29 cellular contexts compared by ENCODE assay signal in genomic region chr5:57405984-57406383, GRCh38.
DNase-seq lines count a peak whose midpoint lies in the region; ATAC-seq and TF ChIP-seq lines count a peak whose summit lies in the region.
"Had no signal": no experiment of that assay in that cellular context is flagged by ENCODE, and none has a peak within 500 bp of the region (broad histone marks: within the 10 kb centered on the region; RNA-seq: fewer than 3 reads in every experiment).

No MANE protein-coding gene starts in this region.

- H3K4me1 ChIP-seq in body of pancreas: peaks cover 26% of the 10 kb centered on the region
- H3K4me1 ChIP-seq: SJCRH30 had no signal

- TF ChIP-seq POLR2A in body of pancreas (IDR thresholded peaks at IDR 0.05): no peak

- no peak overlapping the region for H3K27ac ChIP-seq in body of pancreas
- H3K27ac ChIP-seq: C4-2B, hepatocyte, lower lobe of right lung, SJCRH30 had no signal

- ATAC-seq in Right ventricle myocardium inferior (peak; percentile 81), omental fat pad (ENCODE audit: low FRiP score) (peak; percentile 50), body of pancreas (no peak), GM21515 (IDR thresholded peaks at IDR 0.05; ENCODE audit: unreplicated experiment) (no peak), HG03095 (IDR thresholded peaks at IDR 0.05; ENCODE audit: unreplicated experiment) (no peak)
- ATAC-seq: activated T-cell treated with anti-CD3 and anti-CD28 coated beads, Interleukin-2, amount 50 U/mL, for 72 hours; lower lobe of right lung; PC-3; stimulated activated memory B cell treated with anti-CD40 and anti-IgM and Interleukin-4, amounts not matched to agents 10 μg/mL and 1 μg/mL and 100 μg/mL, for 72 hours; T-cell had no signal

- H3K36me3 ChIP-seq in body of pancreas (replicated peaks in 1 of 2; ENCODE audit: insufficient read depth in 1 of 2, low read depth in 2 of 2): no peaks in the 10 kb centered on the region
- H3K36me3 ChIP-seq: lower lobe of right lung, SJCRH30 had no signal

- no peak overlapping the region for H3K4me3 ChIP-seq in body of pancreas
- H3K4me3 ChIP-seq: hepatocyte, lower lobe of right lung, SJCRH30 had no signal

- DNase-seq in Right ventricle myocardium inferior (ENCODE audit: missing footprints) (no peak), cardiac septum (ENCODE audit: low spot score) (no peak), fibroblast of peridontal ligament (ENCODE audit: extremely low read depth) (peak; percentile 13), omental fat pad (ENCODE audit: low spot score) (no peak), body of pancreas (no peak), 8988T (no peak)
- DNase-seq: activated CD4-positive, alpha-beta T cell treated with anti-CD3 and anti-CD28 coated beads for 48 hours; activated naive CD4-positive, alpha-beta T cell treated with anti-CD3 and anti-CD28 coated beads, Interleukin-2, amount 10 ng/mL, durations not matched to agents 7 days and 5 days; activated T-cell treated with anti-CD3 and anti-CD28 coated beads, Interleukin-2, amount 50 U/mL, for 72 hours; Calu3; foreskin fibroblast; immature natural killer cell; KG1; lower lobe of right lung; NCI-H1048; NCI-H187 treated with DMSO at 0.1 percent for 48 hours; NCI-H226; NCI-H82; PC-3; SJCRH30; small intestine; stimulated activated CD4-positive, alpha-beta T cell treated with anti-CD3 and anti-CD28 coated beads, Interleukin-2, amount 100 ng/mL, for 24 hours; T-cell; trophoblast cell had no signal

- H3K9me3 ChIP-seq in body of pancreas: no peaks in the 10 kb centered on the region
- H3K9me3 ChIP-seq: lower lobe of right lung, SJCRH30 had no signal

- intact Hi-C loops in Right ventricle myocardium inferior (cut with DNase I): no loop called here
- intact Hi-C loops in cardiac septum (cut with DNase I): no loop called here
- intact Hi-C loops in body of pancreas (cut with DNase I): no loop called here

- no peak for TF ChIP-seq CTCF in omental fat pad (IDR thresholded peaks at IDR 0.05)
- no peak for TF ChIP-seq CTCF in body of pancreas (IDR thresholded peaks at IDR 0.05)

- no peaks in the 10 kb centered on the region for H3K27me3 ChIP-seq in body of pancreas
- H3K27me3 ChIP-seq: hepatocyte, SJCRH30 had no signal

Comparison
In these comparisons a context has a peak if more than half of its experiments do, and no peak if none do; other contexts are left out.
1. ATAC-seq: peak in Right ventricle myocardium inferior (single experiment) and omental fat pad (single experiment); none in body of pancreas (single experiment), GM21515 (single experiment) and HG03095 (single experiment).